Comparison of ENCODE assay signal across 11 cellular contexts in genomic region chr2:223537669-223538601, GRCh38.
DNase-seq lines count a peak whose midpoint lies in the region; ATAC-seq and TF ChIP-seq lines count a peak whose summit lies in the region.
"Had no signal": no experiment of that assay in that cellular context is flagged by ENCODE, and none has a peak within 500 bp of the region (broad histone marks: within the 10 kb centered on the region; RNA-seq: fewer than 3 reads in every experiment).

No MANE protein-coding gene starts in this region.

- H3K27me3 ChIP-seq in fibroblast of lung (ENCODE audit: control insufficient read depth, insufficient read depth, low read length) = no peaks in the 10 kb centered on the region

- H3K4me1 ChIP-seq in fibroblast of lung (ENCODE audit: control insufficient read depth, extremely low read depth, insufficient read depth, low read length) = peaks cover 5% of the 10 kb centered on the region

- H3K79me2 ChIP-seq in fibroblast of lung (ENCODE audit: control insufficient read depth, insufficient read depth, low read length) = no peaks in the 10 kb centered on the region

- DNase-seq in NCI-H2107 treated with DMSO at 0.1 percent for 48 hours (lab: John Stamatoyannopoulos, UW; ENCODE audit: unreplicated experiment) (peak; percentile 75), NCI-H2107 (lab: John Stamatoyannopoulos, UW) (no peak), NCI-H748 (lab: John Stamatoyannopoulos, UW; ENCODE audit: unreplicated experiment) (peak; percentile 97), fibroblast of lung (ENCODE audit: low read depth in 2 of 2) (peak; percentile 64 to 73), putamen (ENCODE audit: low spot score) (peak; percentile 59), T1000 (lab: John Stamatoyannopoulos, UW) (no peak)
- DNase-seq in central memory CD4-positive, alpha-beta T cell = no peak
- DNase-seq: ACHN; activated T-cell treated with anti-CD3 and anti-CD28 coated beads, Interleukin-2, amount 50 U/mL, for 48 hours; erythroblast had no signal

- H3K4me2 ChIP-seq in fibroblast of lung (ENCODE audit: extremely low read depth, insufficient read depth, low read length) = peak overlapping the region; percentile 15

- no peak overlapping the region for H3K9ac ChIP-seq in fibroblast of lung (ENCODE audit: insufficient read depth, low read length)

- no peak overlapping the region for H3K4me3 ChIP-seq in fibroblast of lung (replicated peaks in 1 of 4; ENCODE audit: control extremely low read depth in 1 of 4, insufficient read depth in 1 of 4, low read depth in 3 of 4, low read length in 4 of 4)

- no peak overlapping the region for H3K27ac ChIP-seq in fibroblast of lung (ENCODE audit: insufficient read depth, low read length)

- no peak for TF ChIP-seq CTCF in fibroblast of lung (conservative IDR thresholded peaks at IDR 0.05 in 1 of 2, IDR thresholded peaks at IDR 0.05 in 1 of 2; ENCODE audit: low read depth in 1 of 2, low read length in 2 of 2)

- no peak overlapping the region for H2AFZ ChIP-seq in fibroblast of lung (ENCODE audit: low read length)

- H3K36me3 ChIP-seq in fibroblast of lung (ENCODE audit: control insufficient read depth, insufficient read depth, low read length) = no peaks in the 10 kb centered on the region

- ATAC-seq in HG03354 (IDR thresholded peaks at IDR 0.05; ENCODE audit: poor library complexity, severe bottlenecking, unreplicated experiment) = no peak

- no peaks in the 10 kb centered on the region for H3K9me3 ChIP-seq in fibroblast of lung (ENCODE audit: control insufficient read depth, insufficient read depth, low read depth, low read length)

- no peaks in the 10 kb centered on the region for H4K20me1 ChIP-seq in fibroblast of lung (ENCODE audit: control insufficient read depth, extremely low read depth, insufficient read depth, low read length)

Comparison
In these comparisons a context has a peak if more than half of its experiments do, and no peak if none do; other contexts are left out.
1. DNase-seq: peak in NCI-H2107 treated with DMSO at 0.1 percent for 48 hours (single experiment), NCI-H748 (single experiment), fibroblast of lung (2 of 2) and putamen (single experiment); none in NCI-H2107 (single experiment), central memory CD4-positive, alpha-beta T cell (single experiment) and T1000 (single experiment).